8 cellular contexts compared by ENCODE assay signal in genomic region chr9:117411547-117411946, GRCh38. TPM values are rescaled to one million over a fixed set of nuclear protein-coding genes. Genes with fewer than 3 reads are reported as not detected.
DNase-seq lines count a peak whose midpoint lies in the region; ATAC-seq and TF ChIP-seq lines count a peak whose summit lies in the region.

No MANE protein-coding gene starts in this region.

- H3K9me2 ChIP-seq in PC-9 (ENCODE audit: insufficient read depth): no peaks in the 10 kb centered on the region

- TF ChIP-seq CTCF in HFF-Myc (IDR thresholded peaks at IDR 0.05; ENCODE audit: low read depth, low read length, missing control alignments) (peak; percentile 72), PC-9 (conservative IDR thresholded peaks at IDR 0.05) (peak; percentile 44), foreskin keratinocyte (conservative IDR thresholded peaks at IDR 0.05) (peak; percentile 74), prostate gland (IDR thresholded peaks at IDR 0.05) (peak; percentile 51 to 89 (median 82))

- whole genome bisulfite sequencing in prostate gland: 22% methylated on average over 4 of the region's 4 CpGs

- no peak overlapping the region for H3K27ac ChIP-seq in PC-9
- H3K27ac ChIP-seq in foreskin keratinocyte: no peak overlapping the region
- peak overlapping the region in 1 of 2 donors; percentile 77 for H3K27ac ChIP-seq in prostate gland
- H3K27ac ChIP-seq in naive thymus-derived CD4-positive, alpha-beta T cell (ENCODE audit: low read depth, low read length): no peak overlapping the region

- intact Hi-C loops in PC-9 (cut with micrococcal nuclease; ENCODE audit: unreplicated experiment): no loop called here
- intact Hi-C loops in prostate gland (cut with DNase I): loop anchor here (10.0 kb wide), 1 partner anchor 167 kb away; no protein-coding TSS in a partner anchor
- intact Hi-C loops in naive thymus-derived CD4-positive, alpha-beta T cell (cut with micrococcal nuclease): no loop called here

- BruUV-seq in PC-9 (replicated peaks; lab: Mats Ljungman, UMichigan): no TSS peak

- H3K79me2 ChIP-seq in PC-9 (ENCODE audit: low read depth): no peaks in the 10 kb centered on the region

- TF ChIP-seq POLR2A in prostate gland (IDR thresholded peaks at IDR 0.05): no peak

- CTCF ChIA-PET in PC-9 (lab: Charles Lee): interaction anchor here (0.6 kb wide), 1 partner anchor 53 kb away, joined by 4 read pairs; no protein-coding TSS in a partner anchor
- CTCF ChIA-PET in naive thymus-derived CD4-positive, alpha-beta T cell (lab: Charles Lee): no interaction called here

- H3K4me2 ChIP-seq in PC-9: no peak overlapping the region

- peaks cover 3% of the 10 kb centered on the region; the same call in 1 of the 2 replicates for H4K20me1 ChIP-seq in PC-9 (ENCODE audit: insufficient read depth)

- H3K4me1 Mint-ChIP-seq in naive thymus-derived CD4-positive, alpha-beta T cell: peaks cover 0 to 5% (median 2%) of the 10 kb centered on the region in 7 donors

- no peaks in the 10 kb centered on the region for H3K4me1 ChIP-seq in PC-9 (replicated peaks; ENCODE audit: insufficient read depth)
- H3K4me1 ChIP-seq in foreskin keratinocyte: no peaks in the 10 kb centered on the region
- H3K4me1 ChIP-seq in prostate gland (replicated peaks): no peaks in the 10 kb centered on the region
- H3K4me1 ChIP-seq in naive thymus-derived CD4-positive, alpha-beta T cell (ENCODE audit: control insufficient read depth in 2 of 2, insufficient read depth in 2 of 2, low read length in 2 of 2): no peaks in the 10 kb centered on the region

- H3K9me3 Mint-ChIP-seq in naive thymus-derived CD4-positive, alpha-beta T cell: peaks cover 0 to 17% (median 7%) of the 10 kb centered on the region in 11 donors

- no peaks in the 10 kb centered on the region for H3F3A ChIP-seq in PC-9 (ENCODE audit: insufficient read depth, low read depth)

- H2AFZ ChIP-seq in PC-9: no peak overlapping the region

- peaks cover 0 to 11% (median 0%) of the 10 kb centered on the region in 5 donors for H3K36me3 Mint-ChIP-seq in naive thymus-derived CD4-positive, alpha-beta T cell

- no peaks in the 10 kb centered on the region for H3K36me3 ChIP-seq in PC-9 (ENCODE audit: low read depth)
- H3K36me3 ChIP-seq in prostate gland: no peaks in the 10 kb centered on the region
- no peaks in the 10 kb centered on the region for H3K36me3 ChIP-seq in naive thymus-derived CD4-positive, alpha-beta T cell (ENCODE audit: control insufficient read depth in 2 of 3, insufficient read depth in 3 of 3, low read length in 3 of 3)

- POLR2A ChIA-PET in PC-9 (lab: Charles Lee; ENCODE audit: unreplicated experiment): no interaction called here
- POLR2A ChIA-PET in naive thymus-derived CD4-positive, alpha-beta T cell (lab: Charles Lee): no interaction called here

- DNase-seq in DMS53 (lab: John Stamatoyannopoulos, UW) (peak; percentile 85), HFF-Myc (ENCODE audit: extremely low read depth, low read depth) (no peak), PC-9 (no peak), foreskin keratinocyte (peak in 1 of 2 donors; percentile 18), prostate gland (ENCODE audit: low spot score) (peak; percentile 67), HPDE6-E6E7 (ENCODE audit: extremely low spot score) (no peak)
- no peak for DNase-seq in naive thymus-derived CD4-positive, alpha-beta T cell
- no peak for DNase-seq in activated naive CD4-positive, alpha-beta T cell (lab: John Stamatoyannopoulos, UW)

- no peak overlapping the region for H3K4me3 Mint-ChIP-seq in naive thymus-derived CD4-positive, alpha-beta T cell

- H3K4me3 ChIP-seq in HFF-Myc (replicated peaks; ENCODE audit: low read depth, low read length): no peak overlapping the region
- H3K4me3 ChIP-seq in PC-9: no peak overlapping the region
- H3K4me3 ChIP-seq in prostate gland: peak overlapping the region in 1 of 2 donors; percentile 67
- no peak overlapping the region for H3K4me3 ChIP-seq in naive thymus-derived CD4-positive, alpha-beta T cell (ENCODE audit: low read length)

- H3K27me3 ChIP-seq in PC-9 (ENCODE audit: insufficient read depth, low read depth): peaks cover 13% of the 10 kb centered on the region; the same call in 1 of the 2 replicates
- H3K27me3 ChIP-seq in foreskin keratinocyte: peaks cover 75% of the 10 kb centered on the region
- H3K27me3 ChIP-seq in prostate gland (replicated peaks; ENCODE audit: insufficient read depth): no peaks in the 10 kb centered on the region
- H3K27me3 ChIP-seq in naive thymus-derived CD4-positive, alpha-beta T cell (ENCODE audit: control insufficient read depth in 2 of 2, insufficient read depth in 2 of 2, low read length in 2 of 2): no peaks in the 10 kb centered on the region

- ATAC-seq in foreskin keratinocyte: peak; percentile 25
- no peak for ATAC-seq in naive thymus-derived CD4-positive, alpha-beta T cell

- H3K9me3 ChIP-seq in PC-9 (ENCODE audit: insufficient read depth, low read depth) (no peaks in the 10 kb centered on the region), prostate gland (no peaks in the 10 kb centered on the region)
- no peaks in the 10 kb centered on the region for H3K9me3 ChIP-seq in naive thymus-derived CD4-positive, alpha-beta T cell (ENCODE audit: control insufficient read depth in 2 of 3, low read length in 3 of 3)

- H3K27me3 Mint-ChIP-seq in naive thymus-derived CD4-positive, alpha-beta T cell: peaks cover 41 to 60% (median 45%) of the 10 kb centered on the region in 5 donors

- H3K27ac Mint-ChIP-seq in naive thymus-derived CD4-positive, alpha-beta T cell: no peak overlapping the region

RNA-seq across cellular contexts. Expression of gene ASTN2, which starts 3.3 kb away (rescaled TPM):
- 6.2 and 6.5 TPM in 2 replicates for total RNA-seq in PC-9 (2021)
- total RNA-seq in foreskin keratinocyte: 0.35 and 0.41 TPM in 2 replicates
- 0.19 and 0.36 TPM in 2 replicates for polyA plus RNA-seq in foreskin keratinocyte
- 100 to 1,000 TPM; 113 to 153 TPM for total RNA-seq in prostate gland
- 1 to 10 TPM; 2.8 to 5.3 (median 4.7) TPM for total RNA-seq in naive thymus-derived CD4-positive, alpha-beta T cell
- polyA plus RNA-seq in naive thymus-derived CD4-positive, alpha-beta T cell: 1 to 10 TPM; 2.2 to 2.8 TPM

Comparison
In these comparisons a context has a peak if more than half of its experiments do, and no peak if none do; other contexts are left out.
1. DNase-seq: peak in DMS53 (single experiment) and prostate gland (single experiment); none in HFF-Myc (single experiment), PC-9 (0 of 2), HPDE6-E6E7 (single experiment), naive thymus-derived CD4-positive, alpha-beta T cell (0 of 9) and activated naive CD4-positive, alpha-beta T cell (0 of 4).
2. RNA of gene ASTN2, which starts 3.3 kb away (total RNA-seq): 113 to 153 TPM in prostate gland; 6.2 to 6.5 TPM in PC-9, 2.8 to 5.3 TPM in naive thymus-derived CD4-positive, alpha-beta T cell and 0.35 to 0.41 TPM in foreskin keratinocyte; every median in the first group is over 10 times any median in the second.
3. Peak in every context shown above with its lines, with median percentiles within 50 percentile points of each other: CTCF ChIP-seq.